22 cellular contexts compared by ENCODE assay signal in the genomic region with DNA sequence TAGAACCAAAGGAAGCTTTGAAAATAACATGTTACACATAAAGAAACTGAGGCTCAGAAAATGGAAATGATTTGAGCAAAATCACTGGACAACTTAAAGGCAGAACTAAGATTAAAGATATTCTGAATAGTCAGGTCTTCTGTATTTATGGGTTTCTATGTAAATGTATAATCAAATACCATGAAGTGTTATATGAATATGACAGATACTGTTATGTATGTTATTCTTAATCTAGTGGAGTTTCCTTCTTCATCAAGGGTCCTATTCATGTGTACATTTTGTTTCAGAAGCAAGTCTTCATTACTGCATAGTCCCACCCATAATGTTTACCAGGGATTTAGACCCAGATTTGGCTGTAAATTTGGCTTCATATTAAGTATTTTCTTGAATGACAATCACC.
"Had no signal": no experiment of that assay in that cellular context is flagged by ENCODE, and none has a peak within 500 bp of the region (broad histone marks: within the 10 kb centered on the region; RNA-seq: fewer than 3 reads in every experiment).

No MANE protein-coding gene starts in this region.

- H3K9ac ChIP-seq: neural progenitor cell had no signal

- H3K4me3 ChIP-seq: hepatocyte, lower lobe of right lung, mucosa of descending colon, neural progenitor cell, testis, uterus had no signal

- DNase-seq: activated CD4-positive, alpha-beta T cell treated with anti-CD3 and anti-CD28 coated beads for 4 hours; central memory CD4-positive, alpha-beta T cell; effector memory CD8-positive, alpha-beta T cell; glutamatergic neuron; immature natural killer cell; mucosa of descending colon; right cardiac atrium; stimulated activated CD4-positive, alpha-beta T cell treated with anti-CD3 and anti-CD28 coated beads, Interleukin-12 subunit alpha, Interleukin-12 subunit beta, amount 100 ng/mL, for 4 hours; stimulated activated CD4-positive, alpha-beta T cell treated with anti-CD3 and anti-CD28 coated beads, Interleukin-4, amount 100 ng/mL, for 4 hours; T-cell; testis; trophoblast cell; uterus; WERI-Rb-1 had no signal

- H3K27me3 Mint-ChIP-seq: effector memory CD8-positive, alpha-beta T cell; T-cell had no signal

- H3K27me3 ChIP-seq: hepatocyte, neural progenitor cell, testis, uterus had no signal

- H3K4me2 ChIP-seq: hepatocyte, neural progenitor cell had no signal

- H2AFZ ChIP-seq: hepatocyte, neural progenitor cell had no signal

- H3K27ac ChIP-seq: hepatocyte, neural progenitor cell, testis, uterus, WERI-Rb-1 had no signal

- H3K27ac Mint-ChIP-seq: neural progenitor cell; T-cell; T-helper 2 cell treated with Interferon-gamma antibody and Interleukin-4, amounts not matched to agents 5 μg/mL and 100 μg/mL, for 36 hours had no signal

- H3K9me3 Mint-ChIP-seq: activated naive CD4-positive, alpha-beta T cell treated with anti-CD3 and anti-CD28 coated beads, Interleukin-2, amount 50 U/mL, for 72 hours; effector memory CD8-positive, alpha-beta T cell; immature natural killer cell; neural progenitor cell; T-cell; T-helper 2 cell treated with Interferon-gamma antibody and Interleukin-4, amounts not matched to agents 5 μg/mL and 100 μg/mL, for 36 hours had no signal

- H3K9me3 ChIP-seq: lower lobe of right lung, mucosa of descending colon, testis, uterus had no signal

- H3K36me3 ChIP-seq: lower lobe of right lung, neural progenitor cell, uterus, WERI-Rb-1 had no signal

- H3K4me3 Mint-ChIP-seq: effector memory CD8-positive, alpha-beta T cell; immature natural killer cell; neural progenitor cell; T-cell; T-helper 2 cell treated with Interferon-gamma antibody and Interleukin-4, amounts not matched to agents 5 μg/mL and 100 μg/mL, for 36 hours had no signal

- H3K4me1 ChIP-seq: testis, uterus had no signal

- ATAC-seq: effector memory CD8-positive, alpha-beta T cell; esophagus mucosa; left lobe of liver; mucosa of descending colon; SK-N-SH treated with all-trans-retinoic acid at 6 μM for 48 hours; T-cell had no signal
